Comparison of ENCODE assay signal across 1 cellular context in genomic region chr16:29155530-29156200, GRCh38.
TF ChIP-seq lines count a peak whose summit lies in the region.

No MANE protein-coding gene starts in this region.

TF ChIP-seq in HepG2, 621 proteins besides CTCF, POLR2A, EP300 and RAD21:
- TF ChIP-seq, protein P1, sequence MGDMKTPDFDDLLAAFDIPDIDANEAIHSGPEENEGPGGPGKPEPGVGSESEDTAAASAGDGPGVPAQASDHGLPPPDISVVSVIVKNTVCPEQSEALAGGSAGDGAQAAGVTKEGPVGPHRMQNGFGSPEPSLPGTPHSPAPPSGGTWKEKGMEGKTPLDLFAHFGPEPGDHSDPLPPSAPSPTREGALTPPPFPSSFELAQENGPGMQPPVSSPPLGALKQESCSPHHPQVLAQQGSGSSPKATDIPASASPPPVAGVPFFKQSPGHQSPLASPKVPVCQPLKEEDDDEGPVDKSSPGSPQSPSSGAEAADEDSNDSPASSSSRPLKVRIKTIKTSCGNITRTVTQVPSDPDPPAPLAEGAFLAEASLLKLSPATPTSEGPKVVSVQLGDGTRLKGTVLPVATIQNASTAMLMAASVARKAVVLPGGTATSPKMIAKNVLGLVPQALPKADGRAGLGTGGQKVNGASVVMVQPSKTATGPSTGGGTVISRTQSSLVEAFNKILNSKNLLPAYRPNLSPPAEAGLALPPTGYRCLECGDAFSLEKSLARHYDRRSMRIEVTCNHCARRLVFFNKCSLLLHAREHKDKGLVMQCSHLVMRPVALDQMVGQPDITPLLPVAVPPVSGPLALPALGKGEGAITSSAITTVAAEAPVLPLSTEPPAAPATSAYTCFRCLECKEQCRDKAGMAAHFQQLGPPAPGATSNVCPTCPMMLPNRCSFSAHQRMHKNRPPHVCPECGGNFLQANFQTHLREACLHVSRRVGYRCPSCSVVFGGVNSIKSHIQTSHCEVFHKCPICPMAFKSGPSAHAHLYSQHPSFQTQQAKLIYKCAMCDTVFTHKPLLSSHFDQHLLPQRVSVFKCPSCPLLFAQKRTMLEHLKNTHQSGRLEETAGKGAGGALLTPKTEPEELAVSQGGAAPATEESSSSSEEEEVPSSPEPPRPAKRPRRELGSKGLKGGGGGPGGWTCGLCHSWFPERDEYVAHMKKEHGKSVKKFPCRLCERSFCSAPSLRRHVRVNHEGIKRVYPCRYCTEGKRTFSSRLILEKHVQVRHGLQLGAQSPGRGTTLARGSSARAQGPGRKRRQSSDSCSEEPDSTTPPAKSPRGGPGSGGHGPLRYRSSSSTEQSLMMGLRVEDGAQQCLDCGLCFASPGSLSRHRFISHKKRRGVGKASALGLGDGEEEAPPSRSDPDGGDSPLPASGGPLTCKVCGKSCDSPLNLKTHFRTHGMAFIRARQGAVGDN (CRISPR knock-in tag; IDR thresholded peaks at IDR 0.05): 0 out of 2 replicates have a peak, but pooled peaks have one; percentile 10
- TF ChIP-seq, protein P2, sequence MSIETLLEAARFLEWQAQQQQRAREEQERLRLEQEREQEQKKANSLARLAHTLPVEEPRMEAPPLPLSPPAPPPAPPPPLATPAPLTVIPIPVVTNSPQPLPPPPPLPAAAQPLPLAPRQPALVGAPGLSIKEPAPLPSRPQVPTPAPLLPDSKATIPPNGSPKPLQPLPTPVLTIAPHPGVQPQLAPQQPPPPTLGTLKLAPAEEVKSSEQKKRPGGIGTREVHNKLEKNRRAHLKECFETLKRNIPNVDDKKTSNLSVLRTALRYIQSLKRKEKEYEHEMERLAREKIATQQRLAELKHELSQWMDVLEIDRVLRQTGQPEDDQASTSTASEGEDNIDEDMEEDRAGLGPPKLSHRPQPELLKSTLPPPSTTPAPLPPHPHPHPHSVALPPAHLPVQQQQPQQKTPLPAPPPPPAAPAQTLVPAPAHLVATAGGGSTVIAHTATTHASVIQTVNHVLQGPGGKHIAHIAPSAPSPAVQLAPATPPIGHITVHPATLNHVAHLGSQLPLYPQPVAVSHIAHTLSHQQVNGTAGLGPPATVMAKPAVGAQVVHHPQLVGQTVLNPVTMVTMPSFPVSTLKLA (IDR thresholded peaks at IDR 0.05): peak; percentile 80
- peak; percentile 53; the same call in 1 of the 2 replicates for TF ChIP-seq ZBTB33 (CRISPR knock-in tag; IDR thresholded peaks at IDR 0.05)
